8 cellular contexts compared by ENCODE assay signal in genomic region chr1:77779529-77780281, GRCh38. TPM values are rescaled to one million over a fixed set of nuclear protein-coding genes. Genes with fewer than 3 reads are reported as not detected.
A peak's percentile ranks its signal among the peaks of the same experiment; 100 is the strongest.
DNase-seq lines count a peak whose midpoint lies in the region; ATAC-seq and TF ChIP-seq lines count a peak whose summit lies in the region.

Gene MIGA1, plus strand, starts transcription at chr1:77779649. Its CDS starts 3,604 bp downstream, at chr1:77783253.

- POLR2A ChIA-PET in activated B cell treated with CpG ODN at 0.5 μM for 24 hours (lab: Charles Lee) = interaction anchor here (0.6 to 1.9 kb wide), 14 partner anchors 9 to 560 kb away, joined by 3 to 27 read pairs (median 8); partner anchors contain the start of genes DNAJB4, FUBP1, USP33 and ZZZ3

- intact Hi-C loops in activated B cell treated with CpG ODN at 0.5 μM for 24 hours (cut with micrococcal nuclease) = loop anchor here (1.0 to 5.0 kb wide), 7 partner anchors 9 to 1992 kb away; partner anchors contain the start of genes DNAJB4, FUBP1, PIGK and RABGGTB

- H3K4me3 Mint-ChIP-seq in activated B cell treated with CpG ODN at 0.5 μM for 24 hours = peak within 1 kb of the TSS; percentile 92

- H3K4me1 Mint-ChIP-seq in activated B cell treated with CpG ODN at 0.5 μM for 24 hours = peaks cover 28% of the 10 kb centered on the region

- CTCF ChIA-PET in activated B cell treated with CpG ODN at 0.5 μM for 24 hours (lab: Charles Lee) = interaction anchor here (0.9 kb wide), 1 partner anchor 28 kb away, joined by 3 read pairs; no protein-coding TSS in a partner anchor

- TF ChIP-seq CTCF in AG09319 (IDR thresholded peaks at IDR 0.05; ENCODE audit: low read depth, low read length) (no peak), activated B cell treated with CpG ODN at 0.5 μM for 24 hours (IDR thresholded peaks at IDR 0.05) (no peak)

- H3K27ac Mint-ChIP-seq in activated B cell treated with CpG ODN at 0.5 μM for 24 hours = peak within 1 kb of the TSS; percentile 82

- peak; percentile 73 for DNase-seq in AG09319 (ENCODE audit: extremely low read depth, low read depth)
- peak; percentile 94 for DNase-seq in NCI-H345 (lab: John Stamatoyannopoulos, UW)
- peak; percentile 69 for DNase-seq in activated B cell treated with CpG ODN at 0.5 μM for 24 hours
- DNase-seq in central memory CD4-positive, alpha-beta T cell = peak; percentile 86
- peak; percentile 91 for DNase-seq in iris pigment epithelial cell (ENCODE audit: low read depth)
- peak; percentile 67 to 81 for DNase-seq in stimulated activated CD4-positive, alpha-beta T cell treated with anti-CD3 and anti-CD28 coated beads, Interleukin-12 subunit alpha, Interleukin-12 subunit beta, amount 100 ng/mL, for 24 hours (ENCODE audit: low read depth in 2 of 2)

- H3K27me3 Mint-ChIP-seq in activated B cell treated with CpG ODN at 0.5 μM for 24 hours = no peaks in the 10 kb centered on the region

- ATAC-seq in GM19025 (IDR thresholded peaks at IDR 0.05; ENCODE audit: low read depth, unreplicated experiment) (peak; percentile 96), HG03280 (IDR thresholded peaks at IDR 0.05; ENCODE audit: unreplicated experiment) (peak; percentile 88), activated B cell treated with CpG ODN at 0.5 μM for 24 hours (ENCODE audit: low read depth) (peak; percentile 96)

- H3K9me3 Mint-ChIP-seq in activated B cell treated with CpG ODN at 0.5 μM for 24 hours = no peaks in the 10 kb centered on the region

- peaks cover 26% of the 10 kb centered on the region for H3K36me3 Mint-ChIP-seq in activated B cell treated with CpG ODN at 0.5 μM for 24 hours (ENCODE audit: low read depth)

RNA-seq across cellular contexts. Expression of gene MIGA1, which starts in this region (rescaled TPM):
- 11.1 and 13.0 TPM in 2 replicates for total RNA-seq in activated B cell treated with CpG ODN at 0.5 μM for 24 hours

Comparison
In these comparisons a context has a peak if more than half of its experiments do, and no peak if none do; other contexts are left out.
1. Peak in every context shown above with its lines: DNase-seq and ATAC-seq.